17 cellular contexts compared by ENCODE assay signal in genomic region chr18:76367168-76367785, GRCh38.
"Had no signal": no experiment of that assay in that cellular context is flagged by ENCODE, and none has a peak within 500 bp of the region (broad histone marks: within the 10 kb centered on the region; RNA-seq: fewer than 3 reads in every experiment).

No MANE protein-coding gene starts in this region.

- H3K4me3 ChIP-seq: colonic mucosa, lower lobe of right lung, prostate gland, thoracic aorta had no signal

- H3K27ac ChIP-seq: colonic mucosa, epithelial cell of prostate, lower lobe of right lung, prostate gland, thoracic aorta had no signal

- H3K9me3 Mint-ChIP-seq: activated T-cell treated with anti-CD3 and anti-CD28 coated beads, Interleukin-2, amount 50 U/mL, for 4 hours; natural killer cell; T-helper 2 cell treated with Interferon-gamma antibody and Interleukin-4, amounts not matched to agents 5 μg/mL and 100 μg/mL, for 36 hours had no signal

- H3K36me3 Mint-ChIP-seq: activated CD8-positive, alpha-beta memory T cell treated with anti-CD3 and anti-CD28 coated beads, Interleukin-2, amount 10 ng/mL, durations not matched to agents 7 days and 5 days; natural killer cell had no signal

- DNase-seq: activated CD8-positive, alpha-beta memory T cell treated with anti-CD3 and anti-CD28 coated beads, Interleukin-2, amount 10 ng/mL, durations not matched to agents 7 days and 5 days; activated gamma-delta T cell; activated T-cell treated with anti-CD3 and anti-CD28 coated beads, Interleukin-2, amount 50 U/mL, for 4 hours; caudate nucleus; colonic mucosa; effector CD8-positive, alpha-beta T cell; hypothalamus; lower lobe of right lung; natural killer cell; occipital lobe; stimulated activated CD4-positive, alpha-beta T cell treated with anti-CD3 and anti-CD28 coated beads, Interleukin-4, amount 100 ng/mL, for 1 hour; stimulated activated naive CD8-positive, alpha-beta T cell treated with anti-CD3 and anti-CD28 coated beads, Interleukin-15, amount 100 ng/mL, for 72 hours; SW 1271 had no signal

- H3K4me3 Mint-ChIP-seq: activated CD8-positive, alpha-beta memory T cell treated with anti-CD3 and anti-CD28 coated beads, Interleukin-2, amount 10 ng/mL, durations not matched to agents 7 days and 5 days; activated T-cell treated with anti-CD3 and anti-CD28 coated beads, Interleukin-2, amount 50 U/mL, for 4 hours; natural killer cell; stimulated activated naive CD8-positive, alpha-beta T cell treated with anti-CD3 and anti-CD28 coated beads, Interleukin-15, amount 100 ng/mL, for 72 hours; T-helper 2 cell treated with Interferon-gamma antibody and Interleukin-4, amounts not matched to agents 5 μg/mL and 100 μg/mL, for 36 hours had no signal

- H3K27ac Mint-ChIP-seq: activated CD8-positive, alpha-beta memory T cell treated with anti-CD3 and anti-CD28 coated beads, Interleukin-2, amount 10 ng/mL, durations not matched to agents 7 days and 5 days; T-helper 2 cell treated with Interferon-gamma antibody and Interleukin-4, amounts not matched to agents 5 μg/mL and 100 μg/mL, for 36 hours had no signal

- H3K27me3 Mint-ChIP-seq: stimulated activated naive CD8-positive, alpha-beta T cell treated with anti-CD3 and anti-CD28 coated beads, Interleukin-15, amount 100 ng/mL, for 72 hours had no signal
